9 cellular contexts compared by ENCODE assay signal in the genomic region with DNA sequence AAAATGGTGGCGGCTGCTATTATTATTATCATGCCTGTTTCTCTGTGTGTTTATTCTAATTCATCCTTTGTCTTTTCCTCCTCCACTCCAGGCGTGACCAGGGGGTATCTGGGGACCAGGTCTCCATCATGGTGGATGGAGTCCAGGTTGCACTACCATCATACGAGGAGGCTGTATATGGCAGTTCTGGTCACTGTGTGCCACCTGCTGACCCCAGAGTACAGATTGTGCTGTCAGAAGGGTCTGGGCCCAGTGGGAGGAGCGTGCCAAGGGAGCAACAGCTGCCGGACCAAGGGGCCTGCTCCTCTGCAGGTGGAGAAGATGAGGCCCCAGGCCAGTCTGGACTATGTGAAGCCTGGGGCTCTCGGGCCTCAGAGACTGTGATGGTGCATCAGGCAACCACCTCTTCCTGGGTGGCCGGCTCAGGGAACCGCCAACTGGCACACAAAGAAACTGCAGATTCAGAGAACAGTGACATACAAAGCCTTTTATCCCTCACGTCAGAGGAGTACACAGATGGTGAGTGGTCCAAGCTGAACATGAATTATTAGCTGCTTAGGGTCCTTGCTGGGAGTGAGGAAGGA. TPM values are rescaled to one million over a fixed set of nuclear protein-coding genes. Genes with fewer than 3 reads are reported as not detected.
DNase-seq lines count a peak whose midpoint lies in the region; ATAC-seq and TF ChIP-seq lines count a peak whose summit lies in the region.
"Had no signal": no experiment of that assay in that cellular context is flagged by ENCODE, and none has a peak within 500 bp of the region (broad histone marks: within the 10 kb centered on the region; RNA-seq: fewer than 3 reads in every experiment).

No MANE protein-coding gene starts in this region.

- peaks cover 0 to 10% (median 2%) of the 10 kb centered on the region in 4 donors for H3K4me1 ChIP-seq in right lobe of liver
- H3K4me1 ChIP-seq in thyroid gland, result peaks cover 25 to 47% of the 10 kb centered on the region in 2 donors

- ATAC-seq in right lobe of liver, result peak; percentile 31 to 52 (median 38)
- ATAC-seq in HG03565 (IDR thresholded peaks at IDR 0.05; ENCODE audit: unreplicated experiment), result no peak

- H3K36me3 Mint-ChIP-seq in activated T-helper 1 cell treated with anti-CD3 and anti-CD28 coated beads, Interleukin-12 subunit alpha, Interleukin-12 subunit beta, Interleukin-2, Interleukin-4 antibody, amounts not matched to agents 30 ng/mL and 10 ng/mL and 1 ng/mL, durations not matched to agents 14 hours and 24 hours and 36 hours (ENCODE audit: low read depth), result peaks cover 62% of the 10 kb centered on the region

- peaks cover 93% of the 10 kb centered on the region for H3K4me1 Mint-ChIP-seq in activated T-helper 1 cell treated with anti-CD3 and anti-CD28 coated beads, Interleukin-12 subunit alpha, Interleukin-12 subunit beta, Interleukin-2, Interleukin-4 antibody, amounts not matched to agents 30 ng/mL and 10 ng/mL and 1 ng/mL, durations not matched to agents 14 hours and 24 hours and 36 hours (ENCODE audit: low read depth)

- no peak overlapping the region for H3K4me3 Mint-ChIP-seq in activated T-helper 1 cell treated with anti-CD3 and anti-CD28 coated beads, Interleukin-12 subunit alpha, Interleukin-12 subunit beta, Interleukin-2, Interleukin-4 antibody, amounts not matched to agents 30 ng/mL and 10 ng/mL and 1 ng/mL, durations not matched to agents 14 hours and 24 hours and 36 hours

- H3K27ac ChIP-seq in right lobe of liver, result no peak overlapping the region
- H3K27ac ChIP-seq in thyroid gland, result no peak overlapping the region
- H3K27ac ChIP-seq: thoracic aorta had no signal

- H3K27me3 ChIP-seq in right lobe of liver, result no peaks in the 10 kb centered on the region
- H3K27me3 ChIP-seq in thyroid gland, result no peaks in the 10 kb centered on the region

- H3K27ac Mint-ChIP-seq in activated T-helper 1 cell treated with anti-CD3 and anti-CD28 coated beads, Interleukin-12 subunit alpha, Interleukin-12 subunit beta, Interleukin-2, Interleukin-4 antibody, amounts not matched to agents 30 ng/mL and 10 ng/mL and 1 ng/mL, durations not matched to agents 14 hours and 24 hours and 36 hours, result peak overlapping the region; percentile 58

- peak; percentile 21 to 36 (median 24) for TF ChIP-seq CTCF in right lobe of liver (IDR thresholded peaks at IDR 0.05)
- no peak for TF ChIP-seq CTCF in thyroid gland (IDR thresholded peaks at IDR 0.05)

- H3K4me3 ChIP-seq in right lobe of liver (no peak overlapping the region), thyroid gland (replicated peaks in 1 of 3) (no peak overlapping the region)
- H3K4me3 ChIP-seq: thoracic aorta had no signal

- no peaks in the 10 kb centered on the region for H3K9me3 ChIP-seq in right lobe of liver
- H3K9me3 ChIP-seq in thyroid gland, result no peaks in the 10 kb centered on the region
- H3K9me3 ChIP-seq: thoracic aorta had no signal

- TF ChIP-seq POLR2A in right lobe of liver (IDR thresholded peaks at IDR 0.05) (no peak), thyroid gland (IDR thresholded peaks at IDR 0.05) (no peak)

- WGBS in right lobe of liver (ENCODE audit: insufficient coverage, low coverage, low lambda C conversion rate, missing lambda C conversion rate), result 68% methylated on average over 4 of the region's 9 CpGs
- WGBS in thyroid gland, 2 donors, result 89 to 92% methylated on average over 9 of the region's 9 CpGs

- DNase-seq in EH (ENCODE audit: low read depth) (peak; percentile 24), NCI-H1092 (lab: John Stamatoyannopoulos, UW) (peak; percentile 27), right lobe of liver (no peak), COLO829 (ENCODE audit: low spot score) (no peak), T-helper 9 cell (no peak), thyroid gland (no peak)
- no peak for DNase-seq in activated T-helper 1 cell treated with anti-CD3 and anti-CD28 coated beads, Interleukin-12 subunit alpha, Interleukin-12 subunit beta, Interleukin-2, Interleukin-4 antibody, amounts not matched to agents 30 ng/mL and 10 ng/mL and 1 ng/mL, durations not matched to agents 14 hours and 24 hours and 36 hours (ENCODE audit: low spot score)

- H3K36me3 ChIP-seq in right lobe of liver, result peaks cover 1 to 53% (median 17%) of the 10 kb centered on the region in 4 donors
- peaks cover 20 to 35% of the 10 kb centered on the region in 2 donors for H3K36me3 ChIP-seq in thyroid gland

- intact Hi-C loops in activated T-helper 1 cell treated with anti-CD3 and anti-CD28 coated beads, Interleukin-12 subunit alpha, Interleukin-12 subunit beta, Interleukin-2, Interleukin-4 antibody, amounts not matched to agents 30 ng/mL and 10 ng/mL and 1 ng/mL, durations not matched to agents 14 hours and 24 hours and 36 hours (cut with micrococcal nuclease), result no loop called here
- intact Hi-C loops in right lobe of liver (cut with DNase I), result no loop called here
- intact Hi-C loops in thyroid gland (cut with DNase I), result no loop called here

- no peaks in the 10 kb centered on the region for H3K27me3 Mint-ChIP-seq in activated T-helper 1 cell treated with anti-CD3 and anti-CD28 coated beads, Interleukin-12 subunit alpha, Interleukin-12 subunit beta, Interleukin-2, Interleukin-4 antibody, amounts not matched to agents 30 ng/mL and 10 ng/mL and 1 ng/mL, durations not matched to agents 14 hours and 24 hours and 36 hours (ENCODE audit: insufficient read depth)

- H3K9me3 Mint-ChIP-seq in activated T-helper 1 cell treated with anti-CD3 and anti-CD28 coated beads, Interleukin-12 subunit alpha, Interleukin-12 subunit beta, Interleukin-2, Interleukin-4 antibody, amounts not matched to agents 30 ng/mL and 10 ng/mL and 1 ng/mL, durations not matched to agents 14 hours and 24 hours and 36 hours, result no peaks in the 10 kb centered on the region

RNA-seq across cellular contexts. Expression of gene SRSF5, which starts 58.3 kb away (rescaled TPM):
- 304 and 311 TPM in 2 replicates for total RNA-seq in activated T-helper 1 cell treated with anti-CD3 and anti-CD28 coated beads, Interleukin-12 subunit alpha, Interleukin-12 subunit beta, Interleukin-2, Interleukin-4 antibody, amounts not matched to agents 30 ng/mL and 10 ng/mL and 1 ng/mL, durations not matched to agents 14 hours and 24 hours and 36 hours
- total RNA-seq in right lobe of liver, result 100 to 1,000 TPM in 4 of 6 experiments, 10 to 100 TPM in 2; 82.3 to 204 (median 126) TPM
- 100 to 1,000 TPM; 326 to 969 (median 539) TPM for total RNA-seq in thyroid gland

Comparison
In these comparisons a context has a peak if more than half of its experiments do, and no peak if none do; other contexts are left out.
1. DNase-seq: peak in EH (single experiment) and NCI-H1092 (single experiment); none in activated T-helper 1 cell treated with anti-CD3 and anti-CD28 coated beads, Interleukin-12 subunit alpha, Interleukin-12 subunit beta, Interleukin-2, Interleukin-4 antibody, amounts not matched to agents 30 ng/mL and 10 ng/mL and 1 ng/mL, durations not matched to agents 14 hours and 24 hours and 36 hours (single experiment), right lobe of liver (0 of 3), COLO829 (single experiment), T-helper 9 cell (single experiment) and thyroid gland (0 of 2).
2. CTCF ChIP-seq: peak in right lobe of liver (4 of 4); none in thyroid gland (0 of 6).